Comparison of ENCODE assay signal across 9 cellular contexts in genomic region chr15:50051811-50052419, GRCh38.
DNase-seq lines count a peak whose midpoint lies in the region; ATAC-seq and TF ChIP-seq lines count a peak whose summit lies in the region.
"Had no signal": no experiment of that assay in that cellular context is flagged by ENCODE, and none has a peak within 500 bp of the region (broad histone marks: within the 10 kb centered on the region; RNA-seq: fewer than 3 reads in every experiment).

No MANE protein-coding gene starts in this region.

- no peaks in the 10 kb centered on the region for H3K9me3 Mint-ChIP-seq in glutamatergic neuron (ENCODE audit: unreplicated experiment)

- DNase-seq in Right ventricle myocardium superior (no peak), cardiac septum (ENCODE audit: low spot score) (no peak), NCI-H1048 (lab: John Stamatoyannopoulos, UW) (peak; percentile 40), glutamatergic neuron (peak; percentile 32), posterior cingulate gyrus (peak in 7 of 10 donors; percentile 14 to 79 (median 52)), NCI-H187 (lab: John Stamatoyannopoulos, UW) (no peak)
- peak; percentile 8 to 30 for DNase-seq in activated CD4-positive, alpha-beta T cell treated with anti-CD3 and anti-CD28 coated beads, Interleukin-2, amount 50 U/mL, for 48 hours

- TF ChIP-seq CTCF in glutamatergic neuron (IDR thresholded peaks at IDR 0.05; ENCODE audit: partially characterized antibody, unreplicated experiment): peak; percentile 25

- H3K4me1 Mint-ChIP-seq in glutamatergic neuron (ENCODE audit: low read depth, unreplicated experiment): no peaks in the 10 kb centered on the region

- H3K27ac Mint-ChIP-seq in glutamatergic neuron (ENCODE audit: unreplicated experiment): no peak overlapping the region

- intact Hi-C loops in Right ventricle myocardium superior (cut with DNase I) (loop anchor here (10.0 kb wide), 1 partner anchor 177 kb away; no protein-coding TSS in a partner anchor), cardiac septum (cut with DNase I) (loop anchor here (10.0 kb wide), 1 partner anchor 147 kb away; no protein-coding TSS in a partner anchor), posterior cingulate gyrus (cut with DNase I) (loop anchor here (2.0 kb wide), 1 partner anchor 817 kb away; no protein-coding TSS in a partner anchor)

- peak; percentile 45 for ATAC-seq in Right ventricle myocardium superior (ENCODE audit: poor library complexity)
- ATAC-seq in HG02981 (IDR thresholded peaks at IDR 0.05; ENCODE audit: unreplicated experiment): no peak
- ATAC-seq: gastrocnemius medialis had no signal

- peaks cover 3% of the 10 kb centered on the region for H3K36me3 Mint-ChIP-seq in glutamatergic neuron (ENCODE audit: unreplicated experiment)

- no peaks in the 10 kb centered on the region for H3K27me3 Mint-ChIP-seq in glutamatergic neuron (ENCODE audit: unreplicated experiment)

- H3K4me3 Mint-ChIP-seq in glutamatergic neuron (ENCODE audit: unreplicated experiment): no peak overlapping the region

Comparison
In these comparisons a context has a peak if more than half of its experiments do, and no peak if none do; other contexts are left out.
1. DNase-seq: peak in NCI-H1048 (single experiment), activated CD4-positive, alpha-beta T cell treated with anti-CD3 and anti-CD28 coated beads, Interleukin-2, amount 50 U/mL, for 48 hours (2 of 2), glutamatergic neuron (single experiment) and posterior cingulate gyrus (7 of 10); none in Right ventricle myocardium superior (single experiment), cardiac septum (single experiment) and NCI-H187 (0 of 2).